ENCODE assay signal across 1 cellular context in the genomic region with DNA sequence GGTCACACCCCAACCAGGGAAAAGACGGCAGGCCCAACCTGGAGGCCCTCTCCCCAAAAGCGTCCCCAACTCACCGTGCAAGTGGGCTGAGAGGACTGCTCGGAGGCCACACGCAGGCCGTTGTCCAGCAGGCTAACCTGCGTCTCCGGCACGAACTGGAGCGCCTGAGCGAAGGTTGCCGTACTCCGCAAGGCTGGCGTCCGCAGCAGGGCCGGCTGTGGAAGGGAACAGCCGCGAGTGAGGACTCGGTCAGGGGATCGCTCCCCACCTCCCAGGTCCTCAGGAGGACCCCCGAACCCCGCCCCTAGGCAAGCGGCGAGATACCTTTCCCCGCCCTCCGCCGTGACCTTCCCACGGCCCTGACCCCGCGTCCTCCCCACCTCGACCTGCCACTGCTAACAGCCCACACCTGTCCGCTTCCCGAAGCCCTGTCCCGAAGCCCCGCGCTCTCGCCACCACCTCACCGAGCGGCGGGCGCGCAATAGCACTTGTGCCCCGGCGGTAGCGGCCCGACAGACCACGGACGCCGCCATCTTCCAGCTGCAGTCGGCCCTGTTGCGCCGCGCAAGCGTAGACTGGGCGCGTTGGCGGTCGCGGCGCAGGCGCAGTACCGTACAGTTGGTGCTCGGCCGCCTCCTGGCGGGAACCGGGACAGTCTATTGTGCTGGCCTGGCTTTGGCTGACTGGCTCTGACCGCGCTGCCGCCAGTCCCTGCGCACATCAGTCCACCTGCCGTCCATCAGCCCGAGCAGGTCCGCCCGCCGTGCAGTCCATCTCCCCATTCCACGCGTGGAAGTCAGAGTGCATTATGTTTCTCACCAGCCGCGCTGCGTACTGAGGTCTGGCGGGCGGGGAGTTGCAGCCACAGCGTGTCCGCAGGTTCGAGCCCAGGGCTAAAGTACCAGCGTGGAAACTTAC.
TF ChIP-seq lines count a peak whose summit lies in the region.

A gene (minus strand): TSS at position 559 of the 918 bp plus-strand sequence. CDS start 26 bp downstream, at position 533.

TF ChIP-seq in HepG2, 621 proteins besides CTCF, POLR2A, EP300 and RAD21 (continued from another document and continues in another):
- TF ChIP-seq, protein P1, sequence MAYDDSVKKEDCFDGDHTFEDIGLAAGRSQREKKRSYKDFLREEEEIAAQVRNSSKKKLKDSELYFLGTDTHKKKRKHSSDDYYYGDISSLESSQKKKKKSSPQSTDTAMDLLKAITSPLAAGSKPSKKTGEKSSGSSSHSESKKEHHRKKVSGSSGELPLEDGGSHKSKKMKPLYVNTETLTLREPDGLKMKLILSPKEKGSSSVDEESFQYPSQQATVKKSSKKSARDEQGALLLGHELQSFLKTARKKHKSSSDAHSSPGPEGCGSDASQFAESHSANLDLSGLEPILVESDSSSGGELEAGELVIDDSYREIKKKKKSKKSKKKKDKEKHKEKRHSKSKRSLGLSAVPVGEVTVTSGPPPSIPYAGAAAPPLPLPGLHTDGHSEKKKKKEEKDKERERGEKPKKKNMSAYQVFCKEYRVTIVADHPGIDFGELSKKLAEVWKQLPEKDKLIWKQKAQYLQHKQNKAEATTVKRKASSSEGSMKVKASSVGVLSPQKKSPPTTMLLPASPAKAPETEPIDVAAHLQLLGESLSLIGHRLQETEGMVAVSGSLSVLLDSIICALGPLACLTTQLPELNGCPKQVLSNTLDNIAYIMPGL (CRISPR knock-in tag; IDR thresholded peaks at IDR 0.05; ENCODE audit: borderline replicate concordance in 1 of 2, low read depth in 1 of 2): peak; percentile 95 to 97
- TF ChIP-seq RFX5 (IDR thresholded peaks at IDR 0.05; ENCODE audit: low read depth, low read length) (no peak), SMAD1 (CRISPR knock-in tag; IDR thresholded peaks at IDR 0.05; ENCODE audit: borderline replicate concordance, low read depth) (peak; percentile 88; the same call in 1 of the 2 replicates), MEF2D (CRISPR knock-in tag; IDR thresholded peaks at IDR 0.05) (peak; percentile 85), NFE2L2 (IDR thresholded peaks at IDR 0.05; ENCODE audit: low read length) (no peak), GABPA (IDR thresholded peaks at IDR 0.05; ENCODE audit: low read depth, low read length) (no peak), GABPA (CRISPR knock-in tag; IDR thresholded peaks at IDR 0.05; ENCODE audit: low read depth) (no peak), ELF3 (CRISPR knock-in tag; IDR thresholded peaks at IDR 0.05) (0 out of 2 replicates have a peak, but pooled peaks have one; percentile 30), PPARG (CRISPR knock-in tag; conservative IDR thresholded peaks at IDR 0.05) (peak; percentile 41; the same call in 1 of the 2 replicates), NBN (conservative IDR thresholded peaks at IDR 0.05) (no peak), KMT2A (CRISPR knock-in tag; IDR thresholded peaks at IDR 0.05) (peak; percentile 87), RXRB (CRISPR knock-in tag; IDR thresholded peaks at IDR 0.05; ENCODE audit: borderline replicate concordance) (peak; percentile 74), ZNF720 (CRISPR knock-in tag; IDR thresholded peaks at IDR 0.05) (no peak), HNRNPH1 (optimal IDR thresholded peaks at IDR 0.05; ENCODE audit: low read depth, low read length) (no peak), ZSCAN21 (CRISPR knock-in tag; IDR thresholded peaks at IDR 0.05; ENCODE audit: borderline replicate concordance) (peak; percentile 91), ESRRA (CRISPR knock-in tag; IDR thresholded peaks at IDR 0.05; ENCODE audit: low read depth) (peak; percentile 96), HIVEP1 (CRISPR knock-in tag; IDR thresholded peaks at IDR 0.05) (peak; percentile 90), SMC3 (IDR thresholded peaks at IDR 0.05; ENCODE audit: low read length) (peak; percentile 4; the same call in 1 of the 2 replicates), ZNF10 (CRISPR knock-in tag; IDR thresholded peaks at IDR 0.05; ENCODE audit: borderline replicate concordance, low read depth) (peak; percentile 24; the same call in 1 of the 2 replicates), TCF7 (IDR thresholded peaks at IDR 0.05; ENCODE audit: low read depth) (no peak), MIXL1 (CRISPR knock-in tag; IDR thresholded peaks at IDR 0.05) (no peak; the same call in 1 of the 2 replicates), ZNF138 (CRISPR knock-in tag; IDR thresholded peaks at IDR 0.05; ENCODE audit: low read depth) (peak; percentile 58), ZBTB7B (CRISPR knock-in tag; IDR thresholded peaks at IDR 0.05) (no peak; the same call in none of the 2 replicates)
- TF ChIP-seq, protein P2, sequence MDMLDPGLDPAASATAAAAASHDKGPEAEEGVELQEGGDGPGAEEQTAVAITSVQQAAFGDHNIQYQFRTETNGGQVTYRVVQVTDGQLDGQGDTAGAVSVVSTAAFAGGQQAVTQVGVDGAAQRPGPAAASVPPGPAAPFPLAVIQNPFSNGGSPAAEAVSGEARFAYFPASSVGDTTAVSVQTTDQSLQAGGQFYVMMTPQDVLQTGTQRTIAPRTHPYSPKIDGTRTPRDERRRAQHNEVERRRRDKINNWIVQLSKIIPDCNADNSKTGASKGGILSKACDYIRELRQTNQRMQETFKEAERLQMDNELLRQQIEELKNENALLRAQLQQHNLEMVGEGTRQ (IDR thresholded peaks at IDR 0.05; ENCODE audit: low read depth, low read length): no peak
- TF ChIP-seq, protein P2 (CRISPR knock-in tag; IDR thresholded peaks at IDR 0.05; ENCODE audit: borderline replicate concordance): peak; percentile 51; the same call in 1 of the 2 replicates
- TF ChIP-seq, protein P3, sequence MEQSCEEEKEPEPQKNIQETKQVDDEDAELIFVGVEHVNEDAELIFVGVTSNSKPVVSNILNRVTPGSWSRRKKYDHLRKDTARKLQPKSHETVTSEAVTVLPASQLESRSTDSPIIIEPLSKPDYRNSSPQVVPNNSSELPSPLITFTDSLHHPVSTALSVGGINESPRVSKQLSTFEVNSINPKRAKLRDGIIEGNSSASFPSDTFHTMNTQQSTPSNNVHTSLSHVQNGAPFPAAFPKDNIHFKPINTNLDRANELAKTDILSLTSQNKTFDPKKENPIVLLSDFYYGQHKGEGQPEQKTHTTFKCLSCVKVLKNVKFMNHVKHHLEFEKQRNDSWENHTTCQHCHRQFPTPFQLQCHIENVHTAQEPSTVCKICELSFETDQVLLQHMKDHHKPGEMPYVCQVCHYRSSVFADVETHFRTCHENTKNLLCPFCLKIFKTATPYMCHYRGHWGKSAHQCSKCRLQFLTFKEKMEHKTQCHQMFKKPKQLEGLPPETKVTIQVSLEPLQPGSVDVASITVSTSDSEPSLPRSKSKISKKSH (CRISPR knock-in tag; IDR thresholded peaks at IDR 0.05; ENCODE audit: borderline replicate concordance): peak; percentile 89
- TF ChIP-seq, protein P4, sequence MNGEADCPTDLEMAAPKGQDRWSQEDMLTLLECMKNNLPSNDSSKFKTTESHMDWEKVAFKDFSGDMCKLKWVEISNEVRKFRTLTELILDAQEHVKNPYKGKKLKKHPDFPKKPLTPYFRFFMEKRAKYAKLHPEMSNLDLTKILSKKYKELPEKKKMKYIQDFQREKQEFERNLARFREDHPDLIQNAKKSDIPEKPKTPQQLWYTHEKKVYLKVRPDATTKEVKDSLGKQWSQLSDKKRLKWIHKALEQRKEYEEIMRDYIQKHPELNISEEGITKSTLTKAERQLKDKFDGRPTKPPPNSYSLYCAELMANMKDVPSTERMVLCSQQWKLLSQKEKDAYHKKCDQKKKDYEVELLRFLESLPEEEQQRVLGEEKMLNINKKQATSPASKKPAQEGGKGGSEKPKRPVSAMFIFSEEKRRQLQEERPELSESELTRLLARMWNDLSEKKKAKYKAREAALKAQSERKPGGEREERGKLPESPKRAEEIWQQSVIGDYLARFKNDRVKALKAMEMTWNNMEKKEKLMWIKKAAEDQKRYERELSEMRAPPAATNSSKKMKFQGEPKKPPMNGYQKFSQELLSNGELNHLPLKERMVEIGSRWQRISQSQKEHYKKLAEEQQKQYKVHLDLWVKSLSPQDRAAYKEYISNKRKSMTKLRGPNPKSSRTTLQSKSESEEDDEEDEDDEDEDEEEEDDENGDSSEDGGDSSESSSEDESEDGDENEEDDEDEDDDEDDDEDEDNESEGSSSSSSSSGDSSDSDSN (CRISPR knock-in tag; IDR thresholded peaks at IDR 0.05): peak; percentile 81
- TF ChIP-seq, protein P5, sequence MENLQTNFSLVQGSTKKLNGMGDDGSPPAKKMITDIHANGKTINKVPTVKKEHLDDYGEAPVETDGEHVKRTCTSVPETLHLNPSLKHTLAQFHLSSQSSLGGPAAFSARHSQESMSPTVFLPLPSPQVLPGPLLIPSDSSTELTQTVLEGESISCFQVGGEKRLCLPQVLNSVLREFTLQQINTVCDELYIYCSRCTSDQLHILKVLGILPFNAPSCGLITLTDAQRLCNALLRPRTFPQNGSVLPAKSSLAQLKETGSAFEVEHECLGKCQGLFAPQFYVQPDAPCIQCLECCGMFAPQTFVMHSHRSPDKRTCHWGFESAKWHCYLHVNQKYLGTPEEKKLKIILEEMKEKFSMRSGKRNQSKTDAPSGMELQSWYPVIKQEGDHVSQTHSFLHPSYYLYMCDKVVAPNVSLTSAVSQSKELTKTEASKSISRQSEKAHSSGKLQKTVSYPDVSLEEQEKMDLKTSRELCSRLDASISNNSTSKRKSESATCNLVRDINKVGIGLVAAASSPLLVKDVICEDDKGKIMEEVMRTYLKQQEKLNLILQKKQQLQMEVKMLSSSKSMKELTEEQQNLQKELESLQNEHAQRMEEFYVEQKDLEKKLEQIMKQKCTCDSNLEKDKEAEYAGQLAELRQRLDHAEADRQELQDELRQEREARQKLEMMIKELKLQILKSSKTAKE (CRISPR knock-in tag; IDR thresholded peaks at IDR 0.05; ENCODE audit: borderline replicate concordance): peak; percentile 40; the same call in 1 of the 2 replicates
- TF ChIP-seq, protein P6, sequence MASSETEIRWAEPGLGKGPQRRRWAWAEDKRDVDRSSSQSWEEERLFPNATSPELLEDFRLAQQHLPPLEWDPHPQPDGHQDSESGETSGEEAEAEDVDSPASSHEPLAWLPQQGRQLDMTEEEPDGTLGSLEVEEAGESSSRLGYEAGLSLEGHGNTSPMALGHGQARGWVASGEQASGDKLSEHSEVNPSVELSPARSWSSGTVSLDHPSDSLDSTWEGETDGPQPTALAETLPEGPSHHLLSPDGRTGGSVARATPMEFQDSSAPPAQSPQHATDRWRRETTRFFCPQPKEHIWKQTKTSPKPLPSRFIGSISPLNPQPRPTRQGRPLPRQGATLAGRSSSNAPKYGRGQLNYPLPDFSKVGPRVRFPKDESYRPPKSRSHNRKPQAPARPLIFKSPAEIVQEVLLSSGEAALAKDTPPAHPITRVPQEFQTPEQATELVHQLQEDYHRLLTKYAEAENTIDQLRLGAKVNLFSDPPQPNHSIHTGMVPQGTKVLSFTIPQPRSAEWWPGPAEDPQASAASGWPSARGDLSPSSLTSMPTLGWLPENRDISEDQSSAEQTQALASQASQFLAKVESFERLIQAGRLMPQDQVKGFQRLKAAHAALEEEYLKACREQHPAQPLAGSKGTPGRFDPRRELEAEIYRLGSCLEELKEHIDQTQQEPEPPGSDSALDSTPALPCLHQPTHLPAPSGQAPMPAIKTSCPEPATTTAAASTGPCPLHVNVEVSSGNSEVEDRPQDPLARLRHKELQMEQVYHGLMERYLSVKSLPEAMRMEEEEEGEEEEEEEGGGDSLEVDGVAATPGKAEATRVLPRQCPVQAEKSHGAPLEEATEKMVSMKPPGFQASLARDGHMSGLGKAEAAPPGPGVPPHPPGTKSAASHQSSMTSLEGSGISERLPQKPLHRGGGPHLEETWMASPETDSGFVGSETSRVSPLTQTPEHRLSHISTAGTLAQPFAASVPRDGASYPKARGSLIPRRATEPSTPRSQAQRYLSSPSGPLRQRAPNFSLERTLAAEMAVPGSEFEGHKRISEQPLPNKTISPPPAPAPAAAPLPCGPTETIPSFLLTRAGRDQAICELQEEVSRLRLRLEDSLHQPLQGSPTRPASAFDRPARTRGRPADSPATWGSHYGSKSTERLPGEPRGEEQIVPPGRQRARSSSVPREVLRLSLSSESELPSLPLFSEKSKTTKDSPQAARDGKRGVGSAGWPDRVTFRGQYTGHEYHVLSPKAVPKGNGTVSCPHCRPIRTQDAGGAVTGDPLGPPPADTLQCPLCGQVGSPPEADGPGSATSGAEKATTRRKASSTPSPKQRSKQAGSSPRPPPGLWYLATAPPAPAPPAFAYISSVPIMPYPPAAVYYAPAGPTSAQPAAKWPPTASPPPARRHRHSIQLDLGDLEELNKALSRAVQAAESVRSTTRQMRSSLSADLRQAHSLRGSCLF (CRISPR knock-in tag; IDR thresholded peaks at IDR 0.05; ENCODE audit: borderline replicate concordance): peak; percentile 21; the same call in 1 of the 2 replicates
- TF ChIP-seq, protein P7, sequence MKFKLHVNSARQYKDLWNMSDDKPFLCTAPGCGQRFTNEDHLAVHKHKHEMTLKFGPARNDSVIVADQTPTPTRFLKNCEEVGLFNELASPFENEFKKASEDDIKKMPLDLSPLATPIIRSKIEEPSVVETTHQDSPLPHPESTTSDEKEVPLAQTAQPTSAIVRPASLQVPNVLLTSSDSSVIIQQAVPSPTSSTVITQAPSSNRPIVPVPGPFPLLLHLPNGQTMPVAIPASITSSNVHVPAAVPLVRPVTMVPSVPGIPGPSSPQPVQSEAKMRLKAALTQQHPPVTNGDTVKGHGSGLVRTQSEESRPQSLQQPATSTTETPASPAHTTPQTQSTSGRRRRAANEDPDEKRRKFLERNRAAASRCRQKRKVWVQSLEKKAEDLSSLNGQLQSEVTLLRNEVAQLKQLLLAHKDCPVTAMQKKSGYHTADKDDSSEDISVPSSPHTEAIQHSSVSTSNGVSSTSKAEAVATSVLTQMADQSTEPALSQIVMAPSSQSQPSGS (CRISPR knock-in tag; IDR thresholded peaks at IDR 0.05): peak; percentile 44; the same call in 1 of the 2 replicates
